Comparison of ENCODE assay signal across 1 cellular context in the genomic region with DNA sequence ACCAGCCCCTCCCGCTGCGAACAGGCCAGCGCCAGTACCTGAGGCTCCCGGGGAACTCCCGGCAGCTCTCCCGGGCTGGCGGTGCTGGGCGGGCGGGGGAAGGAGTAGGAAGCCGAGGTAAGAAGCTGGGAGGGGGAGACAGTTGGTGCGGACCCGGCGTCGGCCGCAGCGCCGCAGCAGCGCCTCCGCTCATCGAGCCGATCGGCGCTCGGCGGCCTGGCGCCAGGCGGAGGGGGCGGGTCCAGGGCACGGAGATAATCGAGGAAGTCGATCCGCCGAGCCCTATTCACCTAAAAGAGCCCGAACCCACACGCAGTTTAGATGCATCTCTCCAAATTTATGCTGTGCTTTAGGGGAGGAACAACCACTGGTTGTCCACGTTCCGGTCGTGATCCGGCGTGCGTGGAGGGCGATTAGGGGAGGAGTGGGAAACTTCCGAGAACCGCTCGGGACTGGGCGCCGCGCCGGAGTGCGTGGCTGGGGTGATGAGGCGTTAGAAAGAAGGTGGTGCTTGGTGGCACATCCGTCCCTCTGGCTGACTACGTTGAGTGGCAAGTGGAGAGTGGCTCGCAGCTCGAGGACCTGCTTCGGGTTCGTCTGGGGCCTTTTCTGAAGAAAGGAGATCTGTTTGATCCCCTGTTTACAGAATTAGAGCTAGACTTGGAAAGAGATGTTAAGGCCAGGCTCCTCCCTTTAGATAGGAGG.
TF ChIP-seq lines count a peak whose summit lies in the region.

A gene with protein sequence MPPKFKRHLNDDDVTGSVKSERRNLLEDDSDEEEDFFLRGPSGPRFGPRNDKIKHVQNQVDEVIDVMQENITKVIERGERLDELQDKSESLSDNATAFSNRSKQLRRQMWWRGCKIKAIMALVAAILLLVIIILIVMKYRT (minus strand): TSS at position 194 of the 705 bp plus-strand sequence. CDS start 3,651 bp downstream, outside the sequence.

TF ChIP-seq in HepG2, 621 proteins besides CTCF, POLR2A, EP300 and RAD21 (continued from another document and continues in another):
- TF ChIP-seq, protein P1, sequence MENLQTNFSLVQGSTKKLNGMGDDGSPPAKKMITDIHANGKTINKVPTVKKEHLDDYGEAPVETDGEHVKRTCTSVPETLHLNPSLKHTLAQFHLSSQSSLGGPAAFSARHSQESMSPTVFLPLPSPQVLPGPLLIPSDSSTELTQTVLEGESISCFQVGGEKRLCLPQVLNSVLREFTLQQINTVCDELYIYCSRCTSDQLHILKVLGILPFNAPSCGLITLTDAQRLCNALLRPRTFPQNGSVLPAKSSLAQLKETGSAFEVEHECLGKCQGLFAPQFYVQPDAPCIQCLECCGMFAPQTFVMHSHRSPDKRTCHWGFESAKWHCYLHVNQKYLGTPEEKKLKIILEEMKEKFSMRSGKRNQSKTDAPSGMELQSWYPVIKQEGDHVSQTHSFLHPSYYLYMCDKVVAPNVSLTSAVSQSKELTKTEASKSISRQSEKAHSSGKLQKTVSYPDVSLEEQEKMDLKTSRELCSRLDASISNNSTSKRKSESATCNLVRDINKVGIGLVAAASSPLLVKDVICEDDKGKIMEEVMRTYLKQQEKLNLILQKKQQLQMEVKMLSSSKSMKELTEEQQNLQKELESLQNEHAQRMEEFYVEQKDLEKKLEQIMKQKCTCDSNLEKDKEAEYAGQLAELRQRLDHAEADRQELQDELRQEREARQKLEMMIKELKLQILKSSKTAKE (CRISPR knock-in tag; IDR thresholded peaks at IDR 0.05; ENCODE audit: borderline replicate concordance): no peak
- peak; percentile 71; the same call in 1 of the 2 replicates for TF ChIP-seq ZNF616 (CRISPR knock-in tag; IDR thresholded peaks at IDR 0.05; ENCODE audit: low read depth)
- peak; percentile 51 for TF ChIP-seq AGO1 (IDR thresholded peaks at IDR 0.05; ENCODE audit: low read depth, low read length, poor library complexity, severe bottlenecking)
- TF ChIP-seq ZFP90 (CRISPR knock-in tag; IDR thresholded peaks at IDR 0.05; ENCODE audit: borderline replicate concordance): no peak; the same call in 1 of the 2 replicates
- TF ChIP-seq ZFP36L1 (CRISPR knock-in tag; IDR thresholded peaks at IDR 0.05): no peak
- peak; percentile 84; the same call in 1 of the 2 replicates for TF ChIP-seq CCDC6 (CRISPR knock-in tag; IDR thresholded peaks at IDR 0.05)
- TF ChIP-seq ADNP (CRISPR knock-in tag; IDR thresholded peaks at IDR 0.05): no peak
- TF ChIP-seq, protein P2, sequence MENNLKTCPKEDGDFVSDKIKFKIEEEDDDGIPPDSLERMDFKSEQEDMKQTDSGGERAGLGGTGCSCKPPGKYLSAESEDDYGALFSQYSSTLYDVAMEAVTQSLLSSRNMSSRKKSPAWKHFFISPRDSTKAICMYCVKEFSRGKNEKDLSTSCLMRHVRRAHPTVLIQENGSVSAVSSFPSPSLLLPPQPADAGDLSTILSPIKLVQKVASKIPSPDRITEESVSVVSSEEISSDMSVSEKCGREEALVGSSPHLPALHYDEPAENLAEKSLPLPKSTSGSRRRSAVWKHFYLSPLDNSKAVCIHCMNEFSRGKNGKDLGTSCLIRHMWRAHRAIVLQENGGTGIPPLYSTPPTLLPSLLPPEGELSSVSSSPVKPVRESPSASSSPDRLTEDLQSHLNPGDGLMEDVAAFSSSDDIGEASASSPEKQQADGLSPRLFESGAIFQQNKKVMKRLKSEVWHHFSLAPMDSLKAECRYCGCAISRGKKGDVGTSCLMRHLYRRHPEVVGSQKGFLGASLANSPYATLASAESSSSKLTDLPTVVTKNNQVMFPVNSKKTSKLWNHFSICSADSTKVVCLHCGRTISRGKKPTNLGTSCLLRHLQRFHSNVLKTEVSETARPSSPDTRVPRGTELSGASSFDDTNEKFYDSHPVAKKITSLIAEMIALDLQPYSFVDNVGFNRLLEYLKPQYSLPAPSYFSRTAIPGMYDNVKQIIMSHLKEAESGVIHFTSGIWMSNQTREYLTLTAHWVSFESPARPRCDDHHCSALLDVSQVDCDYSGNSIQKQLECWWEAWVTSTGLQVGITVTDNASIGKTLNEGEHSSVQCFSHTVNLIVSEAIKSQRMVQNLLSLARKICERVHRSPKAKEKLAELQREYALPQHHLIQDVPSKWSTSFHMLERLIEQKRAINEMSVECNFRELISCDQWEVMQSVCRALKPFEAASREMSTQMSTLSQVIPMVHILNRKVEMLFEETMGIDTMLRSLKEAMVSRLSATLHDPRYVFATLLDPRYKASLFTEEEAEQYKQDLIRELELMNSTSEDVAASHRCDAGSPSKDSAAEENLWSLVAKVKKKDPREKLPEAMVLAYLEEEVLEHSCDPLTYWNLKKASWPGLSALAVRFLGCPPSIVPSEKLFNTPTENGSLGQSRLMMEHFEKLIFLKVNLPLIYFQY (CRISPR knock-in tag; IDR thresholded peaks at IDR 0.05; ENCODE audit: borderline replicate concordance): peak; percentile 69; the same call in 1 of the 2 replicates
- no peak for TF ChIP-seq NFRKB (IDR thresholded peaks at IDR 0.05)
- 0 out of 2 replicates have a peak, but pooled peaks have one; percentile 12 for TF ChIP-seq SNAPC2 (CRISPR knock-in tag; IDR thresholded peaks at IDR 0.05)
- no peak for TF ChIP-seq TCF7L2 (IDR thresholded peaks at IDR 0.05; ENCODE audit: low read depth, low read length)
- TF ChIP-seq ZNF614 (CRISPR knock-in tag; IDR thresholded peaks at IDR 0.05; ENCODE audit: borderline replicate concordance): peak; percentile 77; the same call in 1 of the 2 replicates
- TF ChIP-seq MAFK (conservative IDR thresholded peaks at IDR 0.05 in 1 of 2, IDR thresholded peaks at IDR 0.05 in 1 of 2; ENCODE audit: low read length in 2 of 2): 0 out of 4 replicates have a peak, but pooled peaks of 1 of the 2 experiments have one; percentile 35
- TF ChIP-seq GZF1 (CRISPR knock-in tag; IDR thresholded peaks at IDR 0.05): no peak
- no peak for TF ChIP-seq NFE2 (CRISPR knock-in tag; IDR thresholded peaks at IDR 0.05)
- TF ChIP-seq ZNF790 (CRISPR knock-in tag; IDR thresholded peaks at IDR 0.05; ENCODE audit: borderline replicate concordance): no peak; the same call in 1 of the 2 replicates
- TF ChIP-seq MIER3 (CRISPR knock-in tag; IDR thresholded peaks at IDR 0.05; ENCODE audit: borderline replicate concordance): 0 out of 2 replicates have a peak, but pooled peaks have one; percentile 23
- TF ChIP-seq ZNF143 (CRISPR knock-in tag; IDR thresholded peaks at IDR 0.05): no peak
- TF ChIP-seq, protein P3, sequence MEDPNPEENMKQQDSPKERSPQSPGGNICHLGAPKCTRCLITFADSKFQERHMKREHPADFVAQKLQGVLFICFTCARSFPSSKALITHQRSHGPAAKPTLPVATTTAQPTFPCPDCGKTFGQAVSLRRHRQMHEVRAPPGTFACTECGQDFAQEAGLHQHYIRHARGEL (CRISPR knock-in tag; IDR thresholded peaks at IDR 0.05): no peak
- TF ChIP-seq GATA4 (IDR thresholded peaks at IDR 0.05; ENCODE audit: borderline replicate concordance, low read depth): no peak
- TF ChIP-seq HMG20B (CRISPR knock-in tag; conservative IDR thresholded peaks at IDR 0.05): 0 out of 2 replicates have a peak, but pooled peaks have one; percentile 23
- TF ChIP-seq, protein P4, sequence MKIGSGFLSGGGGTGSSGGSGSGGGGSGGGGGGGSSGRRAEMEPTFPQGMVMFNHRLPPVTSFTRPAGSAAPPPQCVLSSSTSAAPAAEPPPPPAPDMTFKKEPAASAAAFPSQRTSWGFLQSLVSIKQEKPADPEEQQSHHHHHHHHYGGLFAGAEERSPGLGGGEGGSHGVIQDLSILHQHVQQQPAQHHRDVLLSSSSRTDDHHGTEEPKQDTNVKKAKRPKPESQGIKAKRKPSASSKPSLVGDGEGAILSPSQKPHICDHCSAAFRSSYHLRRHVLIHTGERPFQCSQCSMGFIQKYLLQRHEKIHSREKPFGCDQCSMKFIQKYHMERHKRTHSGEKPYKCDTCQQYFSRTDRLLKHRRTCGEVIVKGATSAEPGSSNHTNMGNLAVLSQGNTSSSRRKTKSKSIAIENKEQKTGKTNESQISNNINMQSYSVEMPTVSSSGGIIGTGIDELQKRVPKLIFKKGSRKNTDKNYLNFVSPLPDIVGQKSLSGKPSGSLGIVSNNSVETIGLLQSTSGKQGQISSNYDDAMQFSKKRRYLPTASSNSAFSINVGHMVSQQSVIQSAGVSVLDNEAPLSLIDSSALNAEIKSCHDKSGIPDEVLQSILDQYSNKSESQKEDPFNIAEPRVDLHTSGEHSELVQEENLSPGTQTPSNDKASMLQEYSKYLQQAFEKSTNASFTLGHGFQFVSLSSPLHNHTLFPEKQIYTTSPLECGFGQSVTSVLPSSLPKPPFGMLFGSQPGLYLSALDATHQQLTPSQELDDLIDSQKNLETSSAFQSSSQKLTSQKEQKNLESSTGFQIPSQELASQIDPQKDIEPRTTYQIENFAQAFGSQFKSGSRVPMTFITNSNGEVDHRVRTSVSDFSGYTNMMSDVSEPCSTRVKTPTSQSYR (CRISPR knock-in tag; IDR thresholded peaks at IDR 0.05; ENCODE audit: borderline replicate concordance): no peak; the same call in 1 of the 2 replicates
- TF ChIP-seq ARNT2 (CRISPR knock-in tag; IDR thresholded peaks at IDR 0.05; ENCODE audit: low read depth): peak; percentile 48; the same call in 1 of the 2 replicates
- no peak for TF ChIP-seq SRSF9 (IDR thresholded peaks at IDR 0.05; ENCODE audit: borderline replicate concordance, insufficient read depth, low read depth, low read length, poor library complexity, severe bottlenecking)
- TF ChIP-seq, protein P5, sequence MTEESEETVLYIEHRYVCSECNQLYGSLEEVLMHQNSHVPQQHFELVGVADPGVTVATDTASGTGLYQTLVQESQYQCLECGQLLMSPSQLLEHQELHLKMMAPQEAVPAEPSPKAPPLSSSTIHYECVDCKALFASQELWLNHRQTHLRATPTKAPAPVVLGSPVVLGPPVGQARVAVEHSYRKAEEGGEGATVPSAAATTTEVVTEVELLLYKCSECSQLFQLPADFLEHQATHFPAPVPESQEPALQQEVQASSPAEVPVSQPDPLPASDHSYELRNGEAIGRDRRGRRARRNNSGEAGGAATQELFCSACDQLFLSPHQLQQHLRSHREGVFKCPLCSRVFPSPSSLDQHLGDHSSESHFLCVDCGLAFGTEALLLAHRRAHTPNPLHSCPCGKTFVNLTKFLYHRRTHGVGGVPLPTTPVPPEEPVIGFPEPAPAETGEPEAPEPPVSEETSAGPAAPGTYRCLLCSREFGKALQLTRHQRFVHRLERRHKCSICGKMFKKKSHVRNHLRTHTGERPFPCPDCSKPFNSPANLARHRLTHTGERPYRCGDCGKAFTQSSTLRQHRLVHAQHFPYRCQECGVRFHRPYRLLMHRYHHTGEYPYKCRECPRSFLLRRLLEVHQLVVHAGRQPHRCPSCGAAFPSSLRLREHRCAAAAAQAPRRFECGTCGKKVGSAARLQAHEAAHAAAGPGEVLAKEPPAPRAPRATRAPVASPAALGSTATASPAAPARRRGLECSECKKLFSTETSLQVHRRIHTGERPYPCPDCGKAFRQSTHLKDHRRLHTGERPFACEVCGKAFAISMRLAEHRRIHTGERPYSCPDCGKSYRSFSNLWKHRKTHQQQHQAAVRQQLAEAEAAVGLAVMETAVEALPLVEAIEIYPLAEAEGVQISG (CRISPR knock-in tag; IDR thresholded peaks at IDR 0.05): peak; percentile 89
- TF ChIP-seq, protein P6, sequence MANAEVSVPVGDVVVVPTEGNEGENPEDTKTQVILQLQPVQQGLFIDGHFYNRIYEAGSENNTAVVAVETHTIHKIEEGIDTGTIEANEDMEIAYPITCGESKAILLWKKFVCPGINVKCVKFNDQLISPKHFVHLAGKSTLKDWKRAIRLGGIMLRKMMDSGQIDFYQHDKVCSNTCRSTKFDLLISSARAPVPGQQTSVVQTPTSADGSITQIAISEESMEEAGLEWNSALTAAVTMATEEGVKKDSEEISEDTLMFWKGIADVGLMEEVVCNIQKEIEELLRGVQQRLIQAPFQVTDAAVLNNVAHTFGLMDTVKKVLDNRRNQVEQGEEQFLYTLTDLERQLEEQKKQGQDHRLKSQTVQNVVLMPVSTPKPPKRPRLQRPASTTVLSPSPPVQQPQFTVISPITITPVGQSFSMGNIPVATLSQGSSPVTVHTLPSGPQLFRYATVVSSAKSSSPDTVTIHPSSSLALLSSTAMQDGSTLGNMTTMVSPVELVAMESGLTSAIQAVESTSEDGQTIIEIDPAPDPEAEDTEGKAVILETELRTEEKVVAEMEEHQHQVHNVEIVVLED (CRISPR knock-in tag; IDR thresholded peaks at IDR 0.05; ENCODE audit: borderline replicate concordance): peak; percentile 89
- TF ChIP-seq, protein P7, sequence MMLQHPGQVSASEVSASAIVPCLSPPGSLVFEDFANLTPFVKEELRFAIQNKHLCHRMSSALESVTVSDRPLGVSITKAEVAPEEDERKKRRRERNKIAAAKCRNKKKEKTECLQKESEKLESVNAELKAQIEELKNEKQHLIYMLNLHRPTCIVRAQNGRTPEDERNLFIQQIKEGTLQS (CRISPR knock-in tag; IDR thresholded peaks at IDR 0.05): no peak
- no peak for TF ChIP-seq ZNF383 (CRISPR knock-in tag; IDR thresholded peaks at IDR 0.05; ENCODE audit: borderline replicate concordance)
- peak; percentile 67; the same call in 1 of the 2 replicates for TF ChIP-seq WIZ (CRISPR knock-in tag; IDR thresholded peaks at IDR 0.05)
- no peak; the same call in 1 of the 2 replicates for TF ChIP-seq MIXL1 (CRISPR knock-in tag; IDR thresholded peaks at IDR 0.05)
- TF ChIP-seq ELF3 (CRISPR knock-in tag; IDR thresholded peaks at IDR 0.05): peak; percentile 69
- no peak for TF ChIP-seq ZFP36 (IDR thresholded peaks at IDR 0.05; ENCODE audit: borderline replicate concordance, low read depth, low read length, partially characterized antibody)
- peak; percentile 74 for TF ChIP-seq ZNF605 (CRISPR knock-in tag; IDR thresholded peaks at IDR 0.05)
- TF ChIP-seq, protein P8, sequence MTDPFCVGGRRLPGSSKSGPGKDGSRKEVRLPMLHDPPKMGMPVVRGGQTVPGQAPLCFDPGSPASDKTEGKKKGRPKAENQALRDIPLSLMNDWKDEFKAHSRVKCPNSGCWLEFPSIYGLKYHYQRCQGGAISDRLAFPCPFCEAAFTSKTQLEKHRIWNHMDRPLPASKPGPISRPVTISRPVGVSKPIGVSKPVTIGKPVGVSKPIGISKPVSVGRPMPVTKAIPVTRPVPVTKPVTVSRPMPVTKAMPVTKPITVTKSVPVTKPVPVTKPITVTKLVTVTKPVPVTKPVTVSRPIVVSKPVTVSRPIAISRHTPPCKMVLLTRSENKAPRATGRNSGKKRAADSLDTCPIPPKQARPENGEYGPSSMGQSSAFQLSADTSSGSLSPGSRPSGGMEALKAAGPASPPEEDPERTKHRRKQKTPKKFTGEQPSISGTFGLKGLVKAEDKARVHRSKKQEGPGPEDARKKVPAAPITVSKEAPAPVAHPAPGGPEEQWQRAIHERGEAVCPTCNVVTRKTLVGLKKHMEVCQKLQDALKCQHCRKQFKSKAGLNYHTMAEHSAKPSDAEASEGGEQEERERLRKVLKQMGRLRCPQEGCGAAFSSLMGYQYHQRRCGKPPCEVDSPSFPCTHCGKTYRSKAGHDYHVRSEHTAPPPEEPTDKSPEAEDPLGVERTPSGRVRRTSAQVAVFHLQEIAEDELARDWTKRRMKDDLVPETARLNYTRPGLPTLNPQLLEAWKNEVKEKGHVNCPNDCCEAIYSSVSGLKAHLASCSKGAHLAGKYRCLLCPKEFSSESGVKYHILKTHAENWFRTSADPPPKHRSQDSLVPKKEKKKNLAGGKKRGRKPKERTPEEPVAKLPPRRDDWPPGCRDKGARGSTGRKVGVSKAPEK (CRISPR knock-in tag; IDR thresholded peaks at IDR 0.05; ENCODE audit: borderline replicate concordance): no peak
- TF ChIP-seq ZFP36L2 (CRISPR knock-in tag; IDR thresholded peaks at IDR 0.05): no peak
